In the genomic region with DNA sequence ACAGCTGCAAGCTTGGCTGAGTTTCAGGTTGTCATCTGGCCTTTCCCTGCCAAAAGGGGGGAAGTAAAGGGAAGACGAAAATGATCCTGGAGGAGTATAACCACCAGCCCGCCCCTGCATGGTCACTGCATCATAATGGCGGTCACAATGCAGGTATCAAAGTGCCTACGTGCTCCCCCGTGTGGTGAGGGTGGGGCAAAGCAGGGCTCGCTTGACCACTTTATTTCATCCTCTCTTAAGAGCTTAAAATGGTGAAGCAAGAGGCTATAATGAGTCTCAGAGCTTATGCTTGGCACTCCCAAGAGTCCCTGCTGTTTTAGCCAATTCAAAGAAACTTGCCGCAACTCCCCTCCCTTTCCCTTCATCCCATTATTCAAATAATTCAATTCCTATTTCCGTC, we compare ENCODE assay signal across 10 cellular contexts.
DNase-seq lines count a peak whose midpoint lies in the region; ATAC-seq and TF ChIP-seq lines count a peak whose summit lies in the region.
"Had no signal": no experiment of that assay in that cellular context is flagged by ENCODE, and none has a peak within 500 bp of the region (broad histone marks: within the 10 kb centered on the region; RNA-seq: fewer than 3 reads in every experiment).

No MANE protein-coding gene starts in this region.

- no peaks in the 10 kb centered on the region for H3K79me2 ChIP-seq in trophoblast cell (ENCODE audit: control insufficient read depth, insufficient read depth, low read length, poor library complexity)

- no peak overlapping the region for H3K27ac ChIP-seq in trophoblast cell (ENCODE audit: low read depth, low read length)
- H3K27ac ChIP-seq in left ventricle myocardium inferior (replicated peaks): no peak overlapping the region
- H3K27ac ChIP-seq: coronary artery had no signal

- no peak overlapping the region for H3K4me2 ChIP-seq in trophoblast cell (ENCODE audit: low read length)

- no peaks in the 10 kb centered on the region for H3K4me1 Mint-ChIP-seq in activated naive CD8-positive, alpha-beta T cell treated with anti-CD3 and anti-CD28 coated beads, Interleukin-2, amount 50 U/mL, for 24 hours
- H3K4me1 Mint-ChIP-seq: B cell had no signal

- H3K27ac Mint-ChIP-seq in activated naive CD8-positive, alpha-beta T cell treated with anti-CD3 and anti-CD28 coated beads, Interleukin-2, amount 50 U/mL, for 24 hours: no peak overlapping the region
- H3K27ac Mint-ChIP-seq: B cell had no signal

- H3K18ac ChIP-seq in trophoblast cell (ENCODE audit: low read length): no peak overlapping the region

- intact Hi-C loops in left ventricle myocardium inferior (cut with micrococcal nuclease): no loop called here

- no peak overlapping the region for H4K12ac ChIP-seq in trophoblast cell (ENCODE audit: low read depth, low read length)

- H3K4ac ChIP-seq in trophoblast cell (ENCODE audit: low read depth, low read length): no peak overlapping the region

- H3K4me3 Mint-ChIP-seq in activated naive CD8-positive, alpha-beta T cell treated with anti-CD3 and anti-CD28 coated beads, Interleukin-2, amount 50 U/mL, for 24 hours: no peak overlapping the region
- H3K4me3 Mint-ChIP-seq: B cell had no signal

- no peak overlapping the region for H3K23ac ChIP-seq in trophoblast cell (ENCODE audit: low read length)

- H2BK5ac ChIP-seq in trophoblast cell (ENCODE audit: low read depth, low read length, poor library complexity): no peak overlapping the region

- ATAC-seq in HG03159 (IDR thresholded peaks at IDR 0.05; ENCODE audit: unreplicated experiment) (peak; percentile 80), HG03460 (IDR thresholded peaks at IDR 0.05; ENCODE audit: unreplicated experiment) (no peak), HG02938 (IDR thresholded peaks at IDR 0.05; ENCODE audit: unreplicated experiment) (no peak)
- ATAC-seq in activated naive CD8-positive, alpha-beta T cell treated with anti-CD3 and anti-CD28 coated beads, Interleukin-2, amount 50 U/mL, for 24 hours: no peak

- H3K9me3 ChIP-seq in trophoblast cell (ENCODE audit: insufficient read depth, low read depth, low read length) (no peaks in the 10 kb centered on the region), left ventricle myocardium inferior (replicated peaks) (no peaks in the 10 kb centered on the region)

- no peak overlapping the region for H2AK5ac ChIP-seq in trophoblast cell (ENCODE audit: low read length)

- no peaks in the 10 kb centered on the region for H3K9me3 Mint-ChIP-seq in activated naive CD8-positive, alpha-beta T cell treated with anti-CD3 and anti-CD28 coated beads, Interleukin-2, amount 50 U/mL, for 24 hours

- H3K36me3 Mint-ChIP-seq in activated naive CD8-positive, alpha-beta T cell treated with anti-CD3 and anti-CD28 coated beads, Interleukin-2, amount 50 U/mL, for 24 hours (ENCODE audit: low read depth): no peaks in the 10 kb centered on the region

- H3K79me1 ChIP-seq in trophoblast cell (ENCODE audit: low read length): no peaks in the 10 kb centered on the region

- 100% methylated on average over 1 of the region's 8 CpGs for WGBS in trophoblast cell (ENCODE audit: extremely low coverage, insufficient coverage, insufficient read length)

- DNase-seq in NCI-H2029 (lab: John Stamatoyannopoulos, UW) (peak; percentile 8), NCI-H2029 treated with DMSO at 0.1 percent for 48 hours (lab: John Stamatoyannopoulos, UW) (no peak), trophoblast cell (peak; percentile 19 to 64), left ventricle myocardium inferior (no peak)
- DNase-seq in activated naive CD8-positive, alpha-beta T cell treated with anti-CD3 and anti-CD28 coated beads, Interleukin-2, amount 50 U/mL, for 24 hours: peak; percentile 3

- no peak overlapping the region for H3K4me3 ChIP-seq in trophoblast cell (ENCODE audit: low read depth, low read length)
- H3K4me3 ChIP-seq in left ventricle myocardium inferior: no peak overlapping the region
- H3K4me3 ChIP-seq: coronary artery had no signal

- H4K8ac ChIP-seq in trophoblast cell (ENCODE audit: low read depth, low read length): no peak overlapping the region

- H3K9ac ChIP-seq in trophoblast cell (ENCODE audit: low read length): no peak overlapping the region

- H3K36me3 ChIP-seq in trophoblast cell (ENCODE audit: control insufficient read depth in 1 of 2, insufficient read depth in 2 of 2, low read length in 2 of 2): no peaks in the 10 kb centered on the region
- no peaks in the 10 kb centered on the region for H3K36me3 ChIP-seq in left ventricle myocardium inferior

- H3K27me3 ChIP-seq in trophoblast cell (ENCODE audit: insufficient read depth, low read length) (no peaks in the 10 kb centered on the region), left ventricle myocardium inferior (ENCODE audit: low read depth) (no peaks in the 10 kb centered on the region)

- no peak overlapping the region for H2BK120ac ChIP-seq in trophoblast cell (ENCODE audit: insufficient read depth, low read length, poor library complexity)

- H4K91ac ChIP-seq in trophoblast cell (ENCODE audit: low read depth, low read length): no peak overlapping the region

- no peak for TF ChIP-seq CTCF in left ventricle myocardium inferior (IDR thresholded peaks at IDR 0.05; ENCODE audit: borderline replicate concordance)

- H3K27me3 Mint-ChIP-seq in activated naive CD8-positive, alpha-beta T cell treated with anti-CD3 and anti-CD28 coated beads, Interleukin-2, amount 50 U/mL, for 24 hours: peaks cover 2% of the 10 kb centered on the region
- H3K27me3 Mint-ChIP-seq: B cell had no signal

- no peak overlapping the region for H2AFZ ChIP-seq in trophoblast cell (ENCODE audit: insufficient read depth, low read length, poor library complexity)

- no peak overlapping the region for H2BK12ac ChIP-seq in trophoblast cell (ENCODE audit: low read length)

- H3K14ac ChIP-seq in trophoblast cell (ENCODE audit: low read length): no peak overlapping the region

- H3K4me1 ChIP-seq in trophoblast cell (ENCODE audit: control insufficient read depth in 1 of 2, insufficient read depth in 2 of 2, low read length in 2 of 2) (no peaks in the 10 kb centered on the region), left ventricle myocardium inferior (no peaks in the 10 kb centered on the region)

Comparison
In these comparisons a context has a peak if more than half of its experiments do, and no peak if none do; other contexts are left out.
1. DNase-seq: peak in NCI-H2029 (single experiment), activated naive CD8-positive, alpha-beta T cell treated with anti-CD3 and anti-CD28 coated beads, Interleukin-2, amount 50 U/mL, for 24 hours (single experiment) and trophoblast cell (2 of 2); none in NCI-H2029 treated with DMSO at 0.1 percent for 48 hours (single experiment) and left ventricle myocardium inferior (single experiment).